Comparison of ENCODE assay signal across 27 cellular contexts in the genomic region with DNA sequence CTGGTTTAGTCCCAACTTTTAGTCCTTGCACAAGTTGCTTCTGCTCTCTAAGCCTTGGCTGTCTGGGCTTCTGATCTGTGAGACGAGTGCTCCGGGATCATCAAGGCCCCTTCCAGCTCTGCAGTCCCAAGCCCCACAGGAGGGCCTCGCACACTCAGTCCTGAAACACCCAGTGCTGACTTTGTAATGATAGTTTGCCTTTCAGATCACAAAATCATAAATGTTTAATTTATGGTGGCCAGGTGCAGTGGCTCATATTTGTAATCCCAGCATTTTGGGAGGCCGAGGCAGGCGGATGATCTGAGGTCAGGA.
"Had no signal": no experiment of that assay in that cellular context is flagged by ENCODE, and none has a peak within 500 bp of the region (broad histone marks: within the 10 kb centered on the region; RNA-seq: fewer than 3 reads in every experiment).

No MANE protein-coding gene starts in this region.

- H3K9me3 ChIP-seq: SJCRH30 had no signal

- H3K27me3 ChIP-seq: brain microvascular endothelial cell, SJCRH30 had no signal

- H3K27ac ChIP-seq: brain microvascular endothelial cell, SJCRH30, SK-N-MC had no signal

- H3K4me3 ChIP-seq: K562, SJCRH30, SK-N-MC had no signal

- ATAC-seq: activated CD8-positive, alpha-beta T cell treated with anti-CD3 and anti-CD28 coated beads for 36 hours; K562; Panc1 had no signal

- H3K4me3 Mint-ChIP-seq: activated CD4-positive, alpha-beta T cell treated with anti-CD3 and anti-CD28 coated beads, Interleukin-2, amount 10 ng/mL, durations not matched to agents 24 days and 14 days; activated CD8-positive, alpha-beta T cell treated with anti-CD3 and anti-CD28 coated beads for 36 hours; activated naive CD8-positive, alpha-beta T cell treated with anti-CD3 and anti-CD28 coated beads for 36 hours; T-helper 1 cell treated with Interleukin-12 subunit alpha and Interleukin-12 subunit beta and Interleukin-4 antibody, amounts not matched to agents 30 μg/mL and 1 μg/mL, for 36 hours; T-helper 2 cell treated with Interferon-gamma antibody and Interleukin-4, amounts not matched to agents 5 μg/mL and 100 μg/mL, for 36 hours had no signal

- H3K4me1 ChIP-seq: SJCRH30 had no signal

- H3K4me1 Mint-ChIP-seq: activated CD4-positive, alpha-beta T cell treated with anti-CD3 and anti-CD28 coated beads, Interleukin-2, amount 10 ng/mL, durations not matched to agents 24 days and 14 days; activated naive CD8-positive, alpha-beta T cell treated with anti-CD3 and anti-CD28 coated beads for 36 hours had no signal

- H3K36me3 ChIP-seq: brain microvascular endothelial cell, SJCRH30 had no signal

- H3K36me3 Mint-ChIP-seq: activated naive CD8-positive, alpha-beta T cell treated with anti-CD3 and anti-CD28 coated beads for 36 hours had no signal

- DNase-seq: activated CD4-positive, alpha-beta T cell treated with anti-CD3 and anti-CD28 coated beads, Interleukin-2, amount 10 ng/mL, durations not matched to agents 24 days and 14 days; activated CD4-positive, alpha-beta T cell treated with anti-CD3 and anti-CD28 coated beads, Interleukin-2, amount 50 U/mL, for 4 hours; activated CD8-positive, alpha-beta T cell treated with anti-CD3 and anti-CD28 coated beads for 36 hours; activated effector memory CD4-positive, alpha-beta T cell treated with Interleukin-2 at 50 U/mL for 16 hours; activated naive CD4-positive, alpha-beta T cell; activated naive CD4-positive, alpha-beta T cell treated with anti-CD3 and anti-CD28 coated beads, Interleukin-2, amount 50 U/mL, for 16 hours; activated naive CD8-positive, alpha-beta T cell treated with anti-CD3 and anti-CD28 coated beads for 36 hours; activated T-cell treated with anti-CD3 and anti-CD28 coated beads for 4 hours; activated T-cell treated with anti-CD3 and anti-CD28 coated beads, Interleukin-2, amount 50 U/mL, for 48 hours; amniotic stem cell; aorta; brain microvascular endothelial cell; central memory CD4-positive, alpha-beta T cell; Karpas-422; NCI-H1105; NCI-H1417 treated with DMSO at 0.1 percent for 48 hours; NCI-H187 treated with DMSO at 0.1 percent for 48 hours; NCI-H2081 treated with DMSO at 0.1 percent for 48 hours; NCI-H226; NCI-H446 treated with DMSO at 0.1 percent for 48 hours; SHP77; SJCRH30 had no signal

- H3K27ac Mint-ChIP-seq: activated CD4-positive, alpha-beta T cell treated with anti-CD3 and anti-CD28 coated beads, Interleukin-2, amount 10 ng/mL, durations not matched to agents 24 days and 14 days; activated CD8-positive, alpha-beta T cell treated with anti-CD3 and anti-CD28 coated beads for 36 hours; activated naive CD8-positive, alpha-beta T cell treated with anti-CD3 and anti-CD28 coated beads for 36 hours; T-helper 1 cell treated with Interleukin-12 subunit alpha and Interleukin-12 subunit beta and Interleukin-4 antibody, amounts not matched to agents 30 μg/mL and 1 μg/mL, for 36 hours; T-helper 2 cell treated with Interferon-gamma antibody and Interleukin-4, amounts not matched to agents 5 μg/mL and 100 μg/mL, for 36 hours had no signal

- H3K27me3 Mint-ChIP-seq: activated naive CD8-positive, alpha-beta T cell treated with anti-CD3 and anti-CD28 coated beads for 36 hours had no signal

- H3K9me3 Mint-ChIP-seq: activated CD4-positive, alpha-beta T cell treated with anti-CD3 and anti-CD28 coated beads, Interleukin-2, amount 10 ng/mL, durations not matched to agents 24 days and 14 days; activated CD8-positive, alpha-beta T cell treated with anti-CD3 and anti-CD28 coated beads for 36 hours; activated naive CD8-positive, alpha-beta T cell treated with anti-CD3 and anti-CD28 coated beads for 36 hours; T-helper 1 cell treated with Interleukin-12 subunit alpha and Interleukin-12 subunit beta and Interleukin-4 antibody, amounts not matched to agents 30 μg/mL and 1 μg/mL, for 36 hours; T-helper 2 cell treated with Interferon-gamma antibody and Interleukin-4, amounts not matched to agents 5 μg/mL and 100 μg/mL, for 36 hours had no signal
